1 cellular context compared by ENCODE assay signal in the genomic region with DNA sequence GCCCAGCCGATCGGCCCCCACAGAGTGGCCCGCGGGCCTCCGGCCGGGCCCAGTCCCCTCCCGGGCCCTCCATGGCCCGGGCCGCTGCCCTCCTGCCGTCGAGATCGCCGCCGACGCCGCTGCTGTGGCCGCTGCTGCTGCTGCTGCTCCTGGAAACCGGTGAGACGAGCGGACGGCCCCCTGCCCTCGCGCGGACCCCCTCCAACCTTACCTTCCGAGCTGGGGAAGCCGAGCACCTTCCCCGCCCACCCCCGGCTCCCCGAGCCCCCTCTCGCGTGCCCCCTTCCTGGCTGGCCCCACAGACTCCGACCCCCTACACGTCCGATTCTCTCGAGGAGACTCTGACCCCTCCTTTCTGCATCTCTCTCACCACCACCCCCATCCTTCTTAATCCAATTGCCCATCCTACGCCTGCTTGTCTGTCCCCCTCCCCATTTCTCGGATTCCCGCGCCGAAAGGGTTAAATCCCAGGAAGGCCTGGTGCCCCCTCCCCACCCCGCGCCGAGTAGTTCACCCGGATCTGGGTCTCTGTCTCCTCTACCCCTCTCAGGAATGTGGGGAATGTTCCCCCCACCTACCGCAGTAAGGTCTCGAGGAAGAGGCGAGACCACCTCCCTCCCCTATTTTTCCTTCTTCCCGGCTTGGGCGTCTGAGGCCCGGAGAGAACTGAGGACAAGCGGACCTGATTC.
A peak's percentile ranks its signal among the peaks of the same experiment; 100 is the strongest.
TF ChIP-seq lines count a peak whose summit lies in the region.

No MANE protein-coding gene starts in this region.

TF ChIP-seq in HepG2, 621 proteins besides CTCF, POLR2A, EP300 and RAD21 (continues in another document):
- TF ChIP-seq TEAD2 (CRISPR knock-in tag; IDR thresholded peaks at IDR 0.05) (no peak), CREM (IDR thresholded peaks at IDR 0.05) (no peak), CREM (CRISPR knock-in tag; IDR thresholded peaks at IDR 0.05) (no peak), ZNF335 (CRISPR knock-in tag; IDR thresholded peaks at IDR 0.05) (no peak), ZNF7 (CRISPR knock-in tag; IDR thresholded peaks at IDR 0.05) (no peak), ATAD3A (CRISPR knock-in tag; IDR thresholded peaks at IDR 0.05) (no peak), SSRP1 (CRISPR knock-in tag; IDR thresholded peaks at IDR 0.05) (no peak), HNRNPL (IDR thresholded peaks at IDR 0.05; ENCODE audit: low read depth, low read length) (no peak), CHD4 (IDR thresholded peaks at IDR 0.05; ENCODE audit: borderline replicate concordance, low read length) (no peak), SALL2 (CRISPR knock-in tag; IDR thresholded peaks at IDR 0.05) (no peak), HOXA5 (CRISPR knock-in tag; IDR thresholded peaks at IDR 0.05) (0 out of 2 replicates have a peak, but pooled peaks have one; percentile 31), SMARCE1 (IDR thresholded peaks at IDR 0.05; ENCODE audit: borderline replicate concordance) (no peak), ZNF274 (CRISPR knock-in tag; IDR thresholded peaks at IDR 0.05) (no peak), BRD4 (CRISPR knock-in tag; IDR thresholded peaks at IDR 0.05) (no peak), HES4 (CRISPR knock-in tag; IDR thresholded peaks at IDR 0.05; ENCODE audit: borderline replicate concordance) (peak; percentile 55; the same call in 1 of the 2 replicates), STAG1 (CRISPR knock-in tag; IDR thresholded peaks at IDR 0.05) (no peak), ARHGAP35 (CRISPR knock-in tag; IDR thresholded peaks at IDR 0.05; ENCODE audit: borderline replicate concordance) (no peak), ZNF17 (CRISPR knock-in tag; IDR thresholded peaks at IDR 0.05) (no peak), MTF2 (CRISPR knock-in tag; IDR thresholded peaks at IDR 0.05; ENCODE audit: borderline replicate concordance) (no peak), ZNF251 (CRISPR knock-in tag; IDR thresholded peaks at IDR 0.05) (no peak), STAT5B (CRISPR knock-in tag; IDR thresholded peaks at IDR 0.05) (no peak), PAX8 (CRISPR knock-in tag; IDR thresholded peaks at IDR 0.05; ENCODE audit: borderline replicate concordance) (no peak), AHR (CRISPR knock-in tag; IDR thresholded peaks at IDR 0.05) (no peak), CHCHD3 (CRISPR knock-in tag; IDR thresholded peaks at IDR 0.05) (0 out of 2 replicates have a peak, but pooled peaks have one; percentile 39)
- TF ChIP-seq, protein P1, sequence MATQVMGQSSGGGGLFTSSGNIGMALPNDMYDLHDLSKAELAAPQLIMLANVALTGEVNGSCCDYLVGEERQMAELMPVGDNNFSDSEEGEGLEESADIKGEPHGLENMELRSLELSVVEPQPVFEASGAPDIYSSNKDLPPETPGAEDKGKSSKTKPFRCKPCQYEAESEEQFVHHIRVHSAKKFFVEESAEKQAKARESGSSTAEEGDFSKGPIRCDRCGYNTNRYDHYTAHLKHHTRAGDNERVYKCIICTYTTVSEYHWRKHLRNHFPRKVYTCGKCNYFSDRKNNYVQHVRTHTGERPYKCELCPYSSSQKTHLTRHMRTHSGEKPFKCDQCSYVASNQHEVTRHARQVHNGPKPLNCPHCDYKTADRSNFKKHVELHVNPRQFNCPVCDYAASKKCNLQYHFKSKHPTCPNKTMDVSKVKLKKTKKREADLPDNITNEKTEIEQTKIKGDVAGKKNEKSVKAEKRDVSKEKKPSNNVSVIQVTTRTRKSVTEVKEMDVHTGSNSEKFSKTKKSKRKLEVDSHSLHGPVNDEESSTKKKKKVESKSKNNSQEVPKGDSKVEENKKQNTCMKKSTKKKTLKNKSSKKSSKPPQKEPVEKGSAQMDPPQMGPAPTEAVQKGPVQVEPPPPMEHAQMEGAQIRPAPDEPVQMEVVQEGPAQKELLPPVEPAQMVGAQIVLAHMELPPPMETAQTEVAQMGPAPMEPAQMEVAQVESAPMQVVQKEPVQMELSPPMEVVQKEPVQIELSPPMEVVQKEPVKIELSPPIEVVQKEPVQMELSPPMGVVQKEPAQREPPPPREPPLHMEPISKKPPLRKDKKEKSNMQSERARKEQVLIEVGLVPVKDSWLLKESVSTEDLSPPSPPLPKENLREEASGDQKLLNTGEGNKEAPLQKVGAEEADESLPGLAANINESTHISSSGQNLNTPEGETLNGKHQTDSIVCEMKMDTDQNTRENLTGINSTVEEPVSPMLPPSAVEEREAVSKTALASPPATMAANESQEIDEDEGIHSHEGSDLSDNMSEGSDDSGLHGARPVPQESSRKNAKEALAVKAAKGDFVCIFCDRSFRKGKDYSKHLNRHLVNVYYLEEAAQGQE (IDR thresholded peaks at IDR 0.05; ENCODE audit: borderline replicate concordance in 1 of 2, low read depth in 1 of 2, low read length in 2 of 2), result no peak
- TF ChIP-seq, protein P2, sequence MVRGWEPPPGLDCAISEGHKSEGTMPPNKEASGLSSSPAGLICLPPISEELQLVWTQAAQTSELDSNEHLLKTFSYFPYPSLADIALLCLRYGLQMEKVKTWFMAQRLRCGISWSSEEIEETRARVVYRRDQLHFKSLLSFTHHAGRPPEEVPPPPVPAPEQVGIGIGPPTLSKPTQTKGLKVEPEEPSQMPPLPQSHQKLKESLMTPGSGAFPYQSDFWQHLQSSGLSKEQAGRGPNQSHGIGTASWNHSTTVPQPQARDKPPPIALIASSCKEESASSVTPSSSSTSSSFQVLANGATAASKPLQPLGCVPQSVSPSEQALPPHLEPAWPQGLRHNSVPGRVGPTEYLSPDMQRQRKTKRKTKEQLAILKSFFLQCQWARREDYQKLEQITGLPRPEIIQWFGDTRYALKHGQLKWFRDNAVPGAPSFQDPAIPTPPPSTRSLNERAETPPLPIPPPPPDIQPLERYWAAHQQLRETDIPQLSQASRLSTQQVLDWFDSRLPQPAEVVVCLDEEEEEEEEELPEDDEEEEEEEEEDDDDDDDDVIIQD (CRISPR knock-in tag; IDR thresholded peaks at IDR 0.05; ENCODE audit: low read depth), result no peak
- TF ChIP-seq, protein P3, sequence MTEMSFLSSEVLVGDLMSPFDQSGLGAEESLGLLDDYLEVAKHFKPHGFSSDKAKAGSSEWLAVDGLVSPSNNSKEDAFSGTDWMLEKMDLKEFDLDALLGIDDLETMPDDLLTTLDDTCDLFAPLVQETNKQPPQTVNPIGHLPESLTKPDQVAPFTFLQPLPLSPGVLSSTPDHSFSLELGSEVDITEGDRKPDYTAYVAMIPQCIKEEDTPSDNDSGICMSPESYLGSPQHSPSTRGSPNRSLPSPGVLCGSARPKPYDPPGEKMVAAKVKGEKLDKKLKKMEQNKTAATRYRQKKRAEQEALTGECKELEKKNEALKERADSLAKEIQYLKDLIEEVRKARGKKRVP (CRISPR knock-in tag; IDR thresholded peaks at IDR 0.05), result no peak
- TF ChIP-seq, protein P4, sequence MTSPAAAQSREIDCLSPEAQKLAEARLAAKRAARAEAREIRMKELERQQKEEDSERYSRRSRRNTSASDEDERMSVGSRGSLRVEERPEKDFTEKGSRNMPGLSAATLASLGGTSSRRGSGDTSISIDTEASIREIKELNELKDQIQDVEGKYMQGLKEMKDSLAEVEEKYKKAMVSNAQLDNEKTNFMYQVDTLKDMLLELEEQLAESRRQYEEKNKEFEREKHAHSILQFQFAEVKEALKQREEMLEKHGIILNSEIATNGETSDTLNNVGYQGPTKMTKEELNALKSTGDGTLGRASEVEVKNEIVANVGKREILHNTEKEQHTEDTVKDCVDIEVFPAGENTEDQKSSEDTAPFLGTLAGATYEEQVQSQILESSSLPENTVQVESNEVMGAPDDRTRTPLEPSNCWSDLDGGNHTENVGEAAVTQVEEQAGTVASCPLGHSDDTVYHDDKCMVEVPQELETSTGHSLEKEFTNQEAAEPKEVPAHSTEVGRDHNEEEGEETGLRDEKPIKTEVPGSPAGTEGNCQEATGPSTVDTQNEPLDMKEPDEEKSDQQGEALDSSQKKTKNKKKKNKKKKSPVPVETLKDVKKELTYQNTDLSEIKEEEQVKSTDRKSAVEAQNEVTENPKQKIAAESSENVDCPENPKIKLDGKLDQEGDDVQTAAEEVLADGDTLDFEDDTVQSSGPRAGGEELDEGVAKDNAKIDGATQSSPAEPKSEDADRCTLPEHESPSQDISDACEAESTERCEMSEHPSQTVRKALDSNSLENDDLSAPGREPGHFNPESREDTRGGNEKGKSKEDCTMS (CRISPR knock-in tag; conservative IDR thresholded peaks at IDR 0.05), result no peak
- TF ChIP-seq, protein P5, sequence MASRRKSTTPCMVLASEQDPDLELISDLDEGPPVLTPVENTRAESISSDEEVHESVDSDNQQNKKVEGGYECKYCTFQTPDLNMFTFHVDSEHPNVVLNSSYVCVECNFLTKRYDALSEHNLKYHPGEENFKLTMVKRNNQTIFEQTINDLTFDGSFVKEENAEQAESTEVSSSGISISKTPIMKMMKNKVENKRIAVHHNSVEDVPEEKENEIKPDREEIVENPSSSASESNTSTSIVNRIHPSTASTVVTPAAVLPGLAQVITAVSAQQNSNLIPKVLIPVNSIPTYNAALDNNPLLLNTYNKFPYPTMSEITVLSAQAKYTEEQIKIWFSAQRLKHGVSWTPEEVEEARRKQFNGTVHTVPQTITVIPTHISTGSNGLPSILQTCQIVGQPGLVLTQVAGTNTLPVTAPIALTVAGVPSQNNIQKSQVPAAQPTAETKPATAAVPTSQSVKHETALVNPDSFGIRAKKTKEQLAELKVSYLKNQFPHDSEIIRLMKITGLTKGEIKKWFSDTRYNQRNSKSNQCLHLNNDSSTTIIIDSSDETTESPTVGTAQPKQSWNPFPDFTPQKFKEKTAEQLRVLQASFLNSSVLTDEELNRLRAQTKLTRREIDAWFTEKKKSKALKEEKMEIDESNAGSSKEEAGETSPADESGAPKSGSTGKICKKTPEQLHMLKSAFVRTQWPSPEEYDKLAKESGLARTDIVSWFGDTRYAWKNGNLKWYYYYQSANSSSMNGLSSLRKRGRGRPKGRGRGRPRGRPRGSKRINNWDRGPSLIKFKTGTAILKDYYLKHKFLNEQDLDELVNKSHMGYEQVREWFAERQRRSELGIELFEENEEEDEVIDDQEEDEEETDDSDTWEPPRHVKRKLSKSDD (CRISPR knock-in tag; IDR thresholded peaks at IDR 0.05; ENCODE audit: low read depth), result no peak
- TF ChIP-seq, protein P6, sequence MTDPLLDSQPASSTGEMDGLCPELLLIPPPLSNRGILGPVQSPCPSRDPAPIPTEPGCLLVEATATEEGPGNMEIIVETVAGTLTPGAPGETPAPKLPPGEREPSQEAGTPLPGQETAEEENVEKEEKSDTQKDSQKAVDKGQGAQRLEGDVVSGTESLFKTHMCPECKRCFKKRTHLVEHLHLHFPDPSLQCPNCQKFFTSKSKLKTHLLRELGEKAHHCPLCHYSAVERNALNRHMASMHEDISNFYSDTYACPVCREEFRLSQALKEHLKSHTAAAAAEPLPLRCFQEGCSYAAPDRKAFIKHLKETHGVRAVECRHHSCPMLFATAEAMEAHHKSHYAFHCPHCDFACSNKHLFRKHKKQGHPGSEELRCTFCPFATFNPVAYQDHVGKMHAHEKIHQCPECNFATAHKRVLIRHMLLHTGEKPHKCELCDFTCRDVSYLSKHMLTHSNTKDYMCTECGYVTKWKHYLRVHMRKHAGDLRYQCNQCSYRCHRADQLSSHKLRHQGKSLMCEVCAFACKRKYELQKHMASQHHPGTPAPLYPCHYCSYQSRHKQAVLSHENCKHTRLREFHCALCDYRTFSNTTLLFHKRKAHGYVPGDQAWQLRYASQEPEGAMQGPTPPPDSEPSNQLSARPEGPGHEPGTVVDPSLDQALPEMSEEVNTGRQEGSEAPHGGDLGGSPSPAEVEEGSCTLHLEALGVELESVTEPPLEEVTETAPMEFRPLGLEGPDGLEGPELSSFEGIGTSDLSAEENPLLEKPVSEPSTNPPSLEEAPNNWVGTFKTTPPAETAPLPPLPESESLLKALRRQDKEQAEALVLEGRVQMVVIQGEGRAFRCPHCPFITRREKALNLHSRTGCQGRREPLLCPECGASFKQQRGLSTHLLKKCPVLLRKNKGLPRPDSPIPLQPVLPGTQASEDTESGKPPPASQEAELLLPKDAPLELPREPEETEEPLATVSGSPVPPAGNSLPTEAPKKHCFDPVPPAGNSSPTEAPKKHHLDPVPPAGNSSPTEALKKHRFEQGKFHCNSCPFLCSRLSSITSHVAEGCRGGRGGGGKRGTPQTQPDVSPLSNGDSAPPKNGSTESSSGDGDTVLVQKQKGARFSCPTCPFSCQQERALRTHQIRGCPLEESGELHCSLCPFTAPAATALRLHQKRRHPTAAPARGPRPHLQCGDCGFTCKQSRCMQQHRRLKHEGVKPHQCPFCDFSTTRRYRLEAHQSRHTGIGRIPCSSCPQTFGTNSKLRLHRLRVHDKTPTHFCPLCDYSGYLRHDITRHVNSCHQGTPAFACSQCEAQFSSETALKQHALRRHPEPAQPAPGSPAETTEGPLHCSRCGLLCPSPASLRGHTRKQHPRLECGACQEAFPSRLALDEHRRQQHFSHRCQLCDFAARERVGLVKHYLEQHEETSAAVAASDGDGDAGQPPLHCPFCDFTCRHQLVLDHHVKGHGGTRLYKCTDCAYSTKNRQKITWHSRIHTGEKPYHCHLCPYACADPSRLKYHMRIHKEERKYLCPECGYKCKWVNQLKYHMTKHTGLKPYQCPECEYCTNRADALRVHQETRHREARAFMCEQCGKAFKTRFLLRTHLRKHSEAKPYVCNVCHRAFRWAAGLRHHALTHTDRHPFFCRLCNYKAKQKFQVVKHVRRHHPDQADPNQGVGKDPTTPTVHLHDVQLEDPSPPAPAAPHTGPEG (CRISPR knock-in tag; IDR thresholded peaks at IDR 0.05), result no peak
